In genomic region chr18:46169464-46169941, GRCh38 we compare ENCODE assay signal across 11 cellular contexts.
DNase-seq lines count a peak whose midpoint lies in the region; FAIRE-seq and TF ChIP-seq lines count a peak whose summit lies in the region.
"Had no signal": no experiment of that assay in that cellular context is flagged by ENCODE, and none has a peak within 500 bp of the region (broad histone marks: within the 10 kb centered on the region; RNA-seq: fewer than 3 reads in every experiment).

No MANE protein-coding gene starts in this region.

- H3K79me2 ChIP-seq in OCI-LY7 (ENCODE audit: insufficient read depth, low read depth, low read length), result 0 out of 2 replicates have a peak, but pooled peaks cover 4% of the 10 kb centered on the region
- no peaks in the 10 kb centered on the region for H3K79me2 ChIP-seq in H1 (ENCODE audit: control insufficient read depth in 1 of 2, insufficient read depth in 2 of 2, low read length in 2 of 2)

- TF ChIP-seq POLR2A in H1 (IDR thresholded peaks at IDR 0.05; ENCODE audit: control extremely low read depth in 1 of 2, low read depth in 2 of 2, low read length in 2 of 2), result no peak

- TF ChIP-seq CTCF in OCI-LY7 (conservative IDR thresholded peaks at IDR 0.05; ENCODE audit: low read length) (no peak), H1 (IDR thresholded peaks at IDR 0.05; ENCODE audit: control extremely low read depth in 1 of 3, insufficient read depth in 1 of 3, low read depth in 1 of 3, low read length in 3 of 3) (no peak; a peak in 1 of 4 replicates), dorsolateral prefrontal cortex (IDR thresholded peaks at IDR 0.05 in 54 of 56, conservative IDR thresholded peaks at IDR 0.05 in 2 of 56; ENCODE audit: low read depth in 1 of 56, partially characterized antibody in 56 of 56) (no peak)

- H2BK12ac ChIP-seq in H1 (ENCODE audit: low read depth, low read length), result peak overlapping the region; percentile 33; the same call in 1 of the 2 replicates

- no peak overlapping the region; the same call in 1 of the 2 replicates for H2BK15ac ChIP-seq in H1 (ENCODE audit: low read length)

- H3K9me2 ChIP-seq in OCI-LY7 (ENCODE audit: insufficient read depth, low read length), result no peaks in the 10 kb centered on the region

- no peak overlapping the region for H2BK120ac ChIP-seq in H1 (replicated peaks; ENCODE audit: low read depth, low read length)

- no peak overlapping the region for H3K9ac ChIP-seq in H1 (replicated peaks in 1 of 4; ENCODE audit: extremely low read depth in 1 of 4, low read depth in 3 of 4, low read length in 3 of 4)

- peak overlapping the region; percentile 87; the same call in 1 of the 2 replicates for H2BK20ac ChIP-seq in H1 (ENCODE audit: low read length)

- H2BK5ac ChIP-seq in H1 (ENCODE audit: low read depth, low read length), result no peak overlapping the region; the same call in 1 of the 2 replicates

- H3K56ac ChIP-seq in H1 (replicated peaks; ENCODE audit: insufficient read length, low read depth, low read length), result no peak overlapping the region

- intact Hi-C loops in OCI-LY7 (cut with micrococcal nuclease; ENCODE audit: unreplicated experiment) (no loop called here), dorsolateral prefrontal cortex (cut with DNase I) (no loop called here)

- H4K20me1 ChIP-seq in OCI-LY7 (ENCODE audit: insufficient read depth, low read length), result no peaks in the 10 kb centered on the region
- peaks cover under 1 to 4% of the 10 kb centered on the region in 2 experiments for H4K20me1 ChIP-seq in H1 (replicated peaks in 1 of 2; ENCODE audit: control insufficient read depth in 1 of 2, insufficient read depth in 2 of 2, low read length in 2 of 2)

- peak overlapping the region; percentile 50; the same call in 1 of the 2 replicates for H2AFZ ChIP-seq in OCI-LY7 (ENCODE audit: low read length)
- H2AFZ ChIP-seq in H1 (ENCODE audit: low read length), result no peak overlapping the region

- POLR2A ChIA-PET in OCI-LY7 (lab: Charles Lee) (interaction anchor here (0.7 to 1.3 kb wide), 2 partner anchors 21 to 46 kb away, joined by 4 to 5 read pairs; no protein-coding TSS in a partner anchor), H1 (lab: Charles Lee; ENCODE audit: partially characterized antibody) (interaction anchor here (1.6 kb wide), 1 partner anchor 9 kb away, joined by 4 read pairs; no protein-coding TSS in a partner anchor)

- CTCF ChIA-PET in OCI-LY7 (lab: Charles Lee; ENCODE audit: unreplicated experiment) (no interaction called here), H1 (lab: Charles Lee; ENCODE audit: partially characterized antibody) (interaction anchor here (0.6 to 2.0 kb wide), 8 partner anchors 16 to 226 kb away, joined by 3 to 7 read pairs (median 4); no protein-coding TSS in a partner anchor)

- 0 out of 2 replicates have a peak overlapping the region, but pooled peaks have one; percentile 9 for H3K4me2 ChIP-seq in OCI-LY7 (ENCODE audit: low read length)
- no peak overlapping the region for H3K4me2 ChIP-seq in H1 (ENCODE audit: insufficient read depth in 1 of 2, low read depth in 2 of 2, low read length in 2 of 2)

- no peak overlapping the region for H3K4me3 ChIP-seq in OCI-LY7 (ENCODE audit: low read depth, low read length, poor library complexity, severe bottlenecking)
- H3K4me3 ChIP-seq in H1 (ENCODE audit: extremely low read depth in 1 of 4, insufficient read depth in 2 of 4, low read depth in 3 of 4, low read length in 4 of 4), result no peak overlapping the region
- H3K4me3 ChIP-seq in dorsolateral prefrontal cortex, result no peak overlapping the region
- H3K4me3 ChIP-seq: right atrium auricular region had no signal

- no peak overlapping the region for H4K5ac ChIP-seq in H1 (ENCODE audit: insufficient read length, low read depth, low read length)

- H3K27ac ChIP-seq in OCI-LY7 (ENCODE audit: low read depth, low read length, poor library complexity, severe bottlenecking) (peak overlapping the region; percentile 42), H1 (ENCODE audit: low read depth, low read length) (no peak overlapping the region), dorsolateral prefrontal cortex (no peak overlapping the region)
- H3K27ac ChIP-seq: 22Rv1, right atrium auricular region had no signal

- TF ChIP-seq RAD21 in H1 (IDR thresholded peaks at IDR 0.05 in 1 of 2, conservative IDR thresholded peaks at IDR 0.05 in 1 of 2; ENCODE audit: low read depth in 2 of 2, low read length in 2 of 2), result no peak

- H4K8ac ChIP-seq in H1 (ENCODE audit: extremely low read depth, insufficient read depth, low read length), result no peak overlapping the region

- H3K4me1 ChIP-seq in OCI-LY7 (ENCODE audit: insufficient read depth, low read length, poor library complexity, severe bottlenecking) (peaks cover 36% of the 10 kb centered on the region), H1 (replicated peaks in 1 of 4; ENCODE audit: control insufficient read depth in 3 of 4, insufficient read depth in 4 of 4, low read length in 3 of 4) (peaks cover 4 to 8% (median 7%) of the 10 kb centered on the region in 4 experiments; a peak in 6 of 7 replicates)

- no peak overlapping the region for H3K4ac ChIP-seq in H1 (replicated peaks; ENCODE audit: insufficient read length, low read depth, low read length)

- TF ChIP-seq EP300 in H1 (IDR thresholded peaks at IDR 0.05; ENCODE audit: borderline replicate concordance in 1 of 2, low read depth in 2 of 2, low read length in 2 of 2), result no peak

- H3K9me3 ChIP-seq in OCI-LY7 (ENCODE audit: low read length), result no peaks in the 10 kb centered on the region
- no peaks in the 10 kb centered on the region for H3K9me3 ChIP-seq in H1 (ENCODE audit: insufficient read depth in 2 of 2, low read depth in 1 of 2, low read length in 1 of 2)
- H3K9me3 ChIP-seq: right atrium auricular region had no signal

- FAIRE-seq in H1 (lab: Jason Lieb, UNC), result no peak
- FAIRE-seq: islet of Langerhans had no signal

- H3K36me3 ChIP-seq in OCI-LY7 (ENCODE audit: insufficient read depth, low read length) (no peaks in the 10 kb centered on the region), H1 (ENCODE audit: control insufficient read depth in 2 of 4, insufficient read depth in 4 of 4, low read length in 3 of 4) (no peaks in the 10 kb centered on the region)
- H3K36me3 ChIP-seq: right atrium auricular region had no signal

- peak overlapping the region; percentile 24; the same call in 1 of the 2 replicates for H3K18ac ChIP-seq in H1 (ENCODE audit: extremely low read depth, low read length)

- 83% methylated on average over 6 of the region's 6 CpGs; no CpG with 5 or more reads in 1 of the 2 experiments for WGBS in H1 (ENCODE audit: extremely low coverage in 1 of 2, insufficient coverage in 1 of 2, insufficient read length in 1 of 2, insufficient replicate concordance in 2 of 2, low coverage in 1 of 2, low lambda C conversion rate in 2 of 2, missing lambda C conversion rate in 1 of 2), 2 experiments

- H3K27me3 ChIP-seq in H1 (replicated peaks in 1 of 4; ENCODE audit: control insufficient read depth in 3 of 4, extremely low read depth in 1 of 4, insufficient read depth in 3 of 4, low read length in 3 of 4) (no peaks in the 10 kb centered on the region), dorsolateral prefrontal cortex (no peaks in the 10 kb centered on the region)
- H3K27me3 ChIP-seq: right atrium auricular region had no signal

- no TSS peak for BruUV-seq in OCI-LY7 (replicated peaks; lab: Mats Ljungman, UMichigan)

- H3K79me1 ChIP-seq in H1 (ENCODE audit: low read depth, low read length), result no peaks in the 10 kb centered on the region

- H3K23me2 ChIP-seq in H1 (ENCODE audit: low read depth, low read length), result peaks cover 3% of the 10 kb centered on the region; the same call in 1 of the 2 replicates

- peak; percentile 34 for DNase-seq in DMS53 (lab: John Stamatoyannopoulos, UW)
- DNase-seq in DMS53 treated with DMSO at 0.1 percent for 48 hours (lab: John Stamatoyannopoulos, UW; ENCODE audit: unreplicated experiment), result no peak
- no peak for DNase-seq in OCI-LY7 (ENCODE audit: low spot score)
- no peak for DNase-seq in H1 (ENCODE audit: low read depth in 1 of 2, low spot score in 2 of 2)
- DNase-seq in renal cortical epithelial cell (ENCODE audit: low read depth), result peak; percentile 89
- no peak for DNase-seq in dorsolateral prefrontal cortex
- DNase-seq in activated naive CD4-positive, alpha-beta T cell (lab: John Stamatoyannopoulos, UW), result no peak
- no peak for DNase-seq in DMS153 treated with DMSO at 0.1 percent for 48 hours (lab: John Stamatoyannopoulos, UW; ENCODE audit: unreplicated experiment)

- 0 out of 2 replicates have a peak overlapping the region, but pooled peaks have one; percentile 1 for H2AK5ac ChIP-seq in H1 (ENCODE audit: low read depth, low read length)

- H3K23ac ChIP-seq in H1 (ENCODE audit: insufficient read length), result no peak overlapping the region

- H3K14ac ChIP-seq in H1 (ENCODE audit: insufficient read length), result no peak overlapping the region

- H4K91ac ChIP-seq in H1 (replicated peaks; ENCODE audit: insufficient read length, low read length), result peak overlapping the region; percentile 72

TF ChIP-seq in H1, 55 proteins besides CTCF, POLR2A, EP300 and RAD21 (continues in another document):
- no peak for TF ChIP-seq YY1 (IDR thresholded peaks at IDR 0.05; ENCODE audit: low read depth, low read length)
- TF ChIP-seq ATF2 (IDR thresholded peaks at IDR 0.05; ENCODE audit: low read length), result no peak
- TF ChIP-seq E2F6 (IDR thresholded peaks at IDR 0.05), result no peak

Comparison
In these comparisons a context has a peak if more than half of its experiments do, and no peak if none do; other contexts are left out.
1. DNase-seq: peak in DMS53 (single experiment) and renal cortical epithelial cell (single experiment); none in DMS53 treated with DMSO at 0.1 percent for 48 hours (single experiment), OCI-LY7 (single experiment), H1 (0 of 2), dorsolateral prefrontal cortex (0 of 10), activated naive CD4-positive, alpha-beta T cell (0 of 4) and DMS153 treated with DMSO at 0.1 percent for 48 hours (single experiment).